ENCODE assay signal across 25 cellular contexts in genomic region chr18:29218101-29218500, GRCh38.
A peak's percentile ranks its signal among the peaks of the same experiment; 100 is the strongest.
DNase-seq lines count a peak whose midpoint lies in the region; ATAC-seq and TF ChIP-seq lines count a peak whose summit lies in the region.
"Had no signal": no experiment of that assay in that cellular context is flagged by ENCODE, and none has a peak within 500 bp of the region (broad histone marks: within the 10 kb centered on the region; RNA-seq: fewer than 3 reads in every experiment).

No MANE protein-coding gene starts in this region.

- H3K4me2 ChIP-seq in smooth muscle cell = no peak overlapping the region
- H3K4me2 ChIP-seq: BLaER1 treated with 17β-estradiol and CSF1 and Interleukin-3, amounts not matched to agents 10 nM and 100 nM had no signal

- no peak overlapping the region for H3K4me3 Mint-ChIP-seq in HFFc6
- H3K4me3 Mint-ChIP-seq: CD4-positive, alpha-beta memory T cell; T-cell had no signal

- H2AFZ ChIP-seq in smooth muscle cell (ENCODE audit: low read depth) = peak overlapping the region; percentile 79

- H3K27ac Mint-ChIP-seq in HFFc6 = peak overlapping the region; percentile 60; the same call in 1 of the 2 replicates
- H3K27ac Mint-ChIP-seq: CD4-positive, alpha-beta memory T cell; T-cell had no signal

- no peaks in the 10 kb centered on the region for H4K20me1 ChIP-seq in smooth muscle cell (ENCODE audit: low read depth)
- H4K20me1 ChIP-seq: BLaER1 treated with 17β-estradiol and CSF1 and Interleukin-3, amounts not matched to agents 10 nM and 100 nM had no signal

- TF ChIP-seq CTCF in HFFc6 (IDR thresholded peaks at IDR 0.05) = no peak
- no peak for TF ChIP-seq CTCF in fibroblast of mammary gland (conservative IDR thresholded peaks at IDR 0.05; ENCODE audit: control insufficient read depth, insufficient read depth, low read depth, low read length)
- no peak for TF ChIP-seq CTCF in smooth muscle cell (IDR thresholded peaks at IDR 0.05; ENCODE audit: borderline replicate concordance, insufficient read depth, poor library complexity, severe bottlenecking)

- DNase-seq in EH (ENCODE audit: low read depth) = peak; percentile 25
- DNase-seq in HFFc6 = peak; percentile 26
- peak; percentile 33 for DNase-seq in fibroblast of mammary gland (ENCODE audit: low read depth)
- DNase-seq in smooth muscle cell (lab: John Stamatoyannopoulos, UW; ENCODE audit: unreplicated experiment) = no peak
- no peak for DNase-seq in G401 (ENCODE audit: low spot score)
- DNase-seq: AML-193; CD4-positive, alpha-beta memory T cell; COR-L47; DMS53; GF-D8; HCEC 1CT; Karpas-422; NCI-H1105; NCI-H1436 treated with DMSO at 0.1 percent for 48 hours; NCI-H2029 treated with DMSO at 0.1 percent for 48 hours; NCI-H446 treated with DMSO at 0.1 percent for 48 hours; NCI-H526 treated with DMSO at 0.1 percent for 48 hours; SHP77; T-cell had no signal

- no peak for ATAC-seq in GM18505 (IDR thresholded peaks at IDR 0.05; ENCODE audit: unreplicated experiment)
- no peak for ATAC-seq in GM19397 (IDR thresholded peaks at IDR 0.05; ENCODE audit: unreplicated experiment)
- ATAC-seq: Panc1, T-cell had no signal

- H3K79me2 ChIP-seq in smooth muscle cell (ENCODE audit: low read depth) = no peaks in the 10 kb centered on the region

- H3K27me3 Mint-ChIP-seq in HFFc6 (ENCODE audit: insufficient read depth) = no peaks in the 10 kb centered on the region
- H3K27me3 Mint-ChIP-seq: CD4-positive, alpha-beta memory T cell; T-cell had no signal

- no peaks in the 10 kb centered on the region for H3K4me1 ChIP-seq in smooth muscle cell (ENCODE audit: low read depth)
- H3K4me1 ChIP-seq: BLaER1 treated with 17β-estradiol and CSF1 and Interleukin-3, amounts not matched to agents 10 nM and 100 nM had no signal

- H3K27ac ChIP-seq in smooth muscle cell (ENCODE audit: low read depth) = no peak overlapping the region
- H3K27ac ChIP-seq: BLaER1 treated with 17β-estradiol and CSF1 and Interleukin-3, amounts not matched to agents 10 nM and 100 nM; HL-60; RWPE1 had no signal

- TF ChIP-seq POLR2A in GM18505 (IDR thresholded peaks at IDR 0.05; ENCODE audit: borderline replicate concordance, extremely low read depth, insufficient read depth, insufficient read length) = no peak

- H3K9ac ChIP-seq in smooth muscle cell (ENCODE audit: low read depth) = no peak overlapping the region
- H3K9ac ChIP-seq: BLaER1 treated with 17β-estradiol and CSF1 and Interleukin-3, amounts not matched to agents 10 nM and 100 nM had no signal

- no peaks in the 10 kb centered on the region for H3K9me3 ChIP-seq in smooth muscle cell (replicated peaks; ENCODE audit: low read depth)
- H3K9me3 ChIP-seq: BLaER1 treated with 17β-estradiol and CSF1 and Interleukin-3, amounts not matched to agents 10 nM and 100 nM had no signal

- no peaks in the 10 kb centered on the region for H3K36me3 ChIP-seq in smooth muscle cell (ENCODE audit: low read depth)
- H3K36me3 ChIP-seq: BLaER1 treated with 17β-estradiol and CSF1 and Interleukin-3, amounts not matched to agents 10 nM and 100 nM had no signal

- H3K4me3 ChIP-seq in fibroblast of mammary gland (ENCODE audit: control insufficient read depth, low read depth, low read length) = no peak overlapping the region
- H3K4me3 ChIP-seq in smooth muscle cell = no peak overlapping the region
- H3K4me3 ChIP-seq: BLaER1 treated with 17β-estradiol and CSF1 and Interleukin-3, amounts not matched to agents 10 nM and 100 nM had no signal

- no peaks in the 10 kb centered on the region for H3K9me3 Mint-ChIP-seq in HFFc6

- H3K27me3 ChIP-seq in smooth muscle cell (ENCODE audit: low read depth) = no peaks in the 10 kb centered on the region
- H3K27me3 ChIP-seq: BLaER1 treated with 17β-estradiol and CSF1 and Interleukin-3, amounts not matched to agents 10 nM and 100 nM had no signal

- H3K36me3 Mint-ChIP-seq in HFFc6 (ENCODE audit: low read depth) = no peaks in the 10 kb centered on the region
- H3K36me3 Mint-ChIP-seq: CD4-positive, alpha-beta memory T cell; T-cell had no signal

- 61% methylated on average over 2 of the region's 2 CpGs for WGBS in smooth muscle cell (ENCODE audit: low lambda C conversion rate)

- peaks cover 24% of the 10 kb centered on the region for H3K4me1 Mint-ChIP-seq in HFFc6 (ENCODE audit: low read depth)
- H3K4me1 Mint-ChIP-seq: CD4-positive, alpha-beta memory T cell; T-cell had no signal

- in situ Hi-C loops in G401 (cut with HindIII; ENCODE audit: low sequenced_read_pairs) = no loop called here

- no peaks in the 10 kb centered on the region for H3F3A ChIP-seq in smooth muscle cell (ENCODE audit: low read depth)

Comparison
In these comparisons a context has a peak if more than half of its experiments do, and no peak if none do; other contexts are left out.
1. DNase-seq: peak in EH (single experiment), HFFc6 (single experiment) and fibroblast of mammary gland (single experiment); none in smooth muscle cell (single experiment) and G401 (single experiment).